9 cellular contexts compared by ENCODE assay signal in genomic region chr10:84179059-84179710, GRCh38. TPM values are rescaled to one million over a fixed set of nuclear protein-coding genes. Genes with fewer than 3 reads are reported as not detected.
DNase-seq lines count a peak whose midpoint lies in the region; ATAC-seq and TF ChIP-seq lines count a peak whose summit lies in the region.
"Had no signal": no experiment of that assay in that cellular context is flagged by ENCODE, and none has a peak within 500 bp of the region (broad histone marks: within the 10 kb centered on the region; RNA-seq: fewer than 3 reads in every experiment).

No MANE protein-coding gene starts in this region.

- no peak overlapping the region for H2BK5ac ChIP-seq in mesenchymal stem cell (ENCODE audit: low read depth, low read length, poor library complexity, severe bottlenecking)

- H3K4me3 ChIP-seq in Karpas-422 (ENCODE audit: low read length) (no peak overlapping the region), adrenal gland (no peak overlapping the region), mesenchymal stem cell (ENCODE audit: insufficient read depth in 1 of 2, low read depth in 1 of 2, low read length in 2 of 2) (no peak overlapping the region)

- H3K27me3 Mint-ChIP-seq in activated naive CD4-positive, alpha-beta T cell treated with anti-CD3 and anti-CD28 coated beads, Interleukin-2, amount 10 ng/mL, durations not matched to agents 7 days and 5 days: no peaks in the 10 kb centered on the region
- H3K27me3 Mint-ChIP-seq in Calu3 (ENCODE audit: unreplicated experiment): no peaks in the 10 kb centered on the region
- H3K27me3 Mint-ChIP-seq: activated naive CD8-positive, alpha-beta T cell treated with anti-CD3 and anti-CD28 coated beads, Interleukin-2, amount 10 ng/mL, durations not matched to agents 7 days and 5 days had no signal

- CTCF ChIA-PET in activated naive CD4-positive, alpha-beta T cell treated with anti-CD3 and anti-CD28 coated beads, Interleukin-2, amount 10 ng/mL, durations not matched to agents 7 days and 5 days (lab: Charles Lee): no interaction called here
- CTCF ChIA-PET in Calu3 (lab: Charles Lee): no interaction called here

- H3K14ac ChIP-seq in mesenchymal stem cell (ENCODE audit: low read length in 2 of 2): no peak overlapping the region

- peak overlapping the region; percentile 51 for H3K4me2 ChIP-seq in Karpas-422 (ENCODE audit: low read depth, low read length, poor library complexity, severe bottlenecking)
- no peak overlapping the region for H3K4me2 ChIP-seq in mesenchymal stem cell (ENCODE audit: low read length, poor library complexity, severe bottlenecking)

- no peaks in the 10 kb centered on the region for H3K79me2 ChIP-seq in Karpas-422 (ENCODE audit: low read length)

- BruUV-seq in Calu3 (replicated peaks; lab: Mats Ljungman, UMichigan): no TSS peak

- H3K9ac ChIP-seq in Karpas-422 (ENCODE audit: low read length) (no peak overlapping the region), mesenchymal stem cell (ENCODE audit: low read length) (no peak overlapping the region)

- H3K36me3 Mint-ChIP-seq in activated naive CD4-positive, alpha-beta T cell treated with anti-CD3 and anti-CD28 coated beads, Interleukin-2, amount 50 U/mL, for 72 hours: no peaks in the 10 kb centered on the region
- H3K36me3 Mint-ChIP-seq in activated naive CD4-positive, alpha-beta T cell treated with anti-CD3 and anti-CD28 coated beads, Interleukin-2, amount 10 ng/mL, durations not matched to agents 7 days and 5 days: no peaks in the 10 kb centered on the region
- H3K36me3 Mint-ChIP-seq in Calu3 (ENCODE audit: insufficient read depth, unreplicated experiment): no peaks in the 10 kb centered on the region
- H3K36me3 Mint-ChIP-seq: activated naive CD8-positive, alpha-beta T cell treated with anti-CD3 and anti-CD28 coated beads, Interleukin-2, amount 10 ng/mL, durations not matched to agents 7 days and 5 days had no signal

- H2AK5ac ChIP-seq in mesenchymal stem cell (ENCODE audit: low read length, severe bottlenecking): peak overlapping the region; percentile 0

- H3K4me1 ChIP-seq in Karpas-422 (ENCODE audit: low read length) (peaks cover 9% of the 10 kb centered on the region), adrenal gland (replicated peaks in 1 of 2) (no peaks in the 10 kb centered on the region), mesenchymal stem cell (ENCODE audit: control insufficient read depth, insufficient read depth, low read depth, low read length) (peaks cover 15% of the 10 kb centered on the region)

- no peaks in the 10 kb centered on the region for H3K36me3 ChIP-seq in Karpas-422 (ENCODE audit: insufficient read depth, low read length)
- no peaks in the 10 kb centered on the region for H3K36me3 ChIP-seq in adrenal gland (replicated peaks in 1 of 2)
- no peaks in the 10 kb centered on the region for H3K36me3 ChIP-seq in mesenchymal stem cell (ENCODE audit: control insufficient read depth in 1 of 2, insufficient read depth in 2 of 2, low read depth in 1 of 2, low read length in 2 of 2)

- H4K20me1 ChIP-seq in Karpas-422 (ENCODE audit: insufficient read depth, low read depth, low read length): no peaks in the 10 kb centered on the region

- H2BK15ac ChIP-seq in mesenchymal stem cell (ENCODE audit: low read depth, poor library complexity, severe bottlenecking): no peak overlapping the region

- H3K4me1 Mint-ChIP-seq in activated naive CD4-positive, alpha-beta T cell treated with anti-CD3 and anti-CD28 coated beads, Interleukin-2, amount 10 ng/mL, durations not matched to agents 7 days and 5 days: peaks cover 6% of the 10 kb centered on the region
- H3K4me1 Mint-ChIP-seq in Calu3 (ENCODE audit: low read depth, unreplicated experiment): no peaks in the 10 kb centered on the region

- no peak overlapping the region for H3K27ac ChIP-seq in Karpas-422 (ENCODE audit: low read length)
- H3K27ac ChIP-seq in adrenal gland: no peak overlapping the region
- peak overlapping the region; percentile 20 for H3K27ac ChIP-seq in mesenchymal stem cell (ENCODE audit: low read length, poor library complexity, severe bottlenecking)

- H2BK120ac ChIP-seq in mesenchymal stem cell (ENCODE audit: low read depth, low read length): no peak overlapping the region

- no peak overlapping the region for H3K4me3 Mint-ChIP-seq in activated naive CD4-positive, alpha-beta T cell treated with anti-CD3 and anti-CD28 coated beads, Interleukin-2, amount 10 ng/mL, durations not matched to agents 7 days and 5 days
- H3K4me3 Mint-ChIP-seq in Calu3 (ENCODE audit: low read depth, unreplicated experiment): no peak overlapping the region
- H3K4me3 Mint-ChIP-seq: activated naive CD8-positive, alpha-beta T cell treated with anti-CD3 and anti-CD28 coated beads, Interleukin-2, amount 10 ng/mL, durations not matched to agents 7 days and 5 days had no signal

- H3K23ac ChIP-seq in mesenchymal stem cell (ENCODE audit: low read length in 2 of 2): no peak overlapping the region

- no peaks in the 10 kb centered on the region for H3K9me3 Mint-ChIP-seq in activated naive CD4-positive, alpha-beta T cell treated with anti-CD3 and anti-CD28 coated beads, Interleukin-2, amount 50 U/mL, for 72 hours
- H3K9me3 Mint-ChIP-seq in activated naive CD4-positive, alpha-beta T cell treated with anti-CD3 and anti-CD28 coated beads, Interleukin-2, amount 10 ng/mL, durations not matched to agents 7 days and 5 days: no peaks in the 10 kb centered on the region
- no peaks in the 10 kb centered on the region for H3K9me3 Mint-ChIP-seq in Calu3 (ENCODE audit: low read depth, unreplicated experiment)
- H3K9me3 Mint-ChIP-seq: activated naive CD8-positive, alpha-beta T cell treated with anti-CD3 and anti-CD28 coated beads, Interleukin-2, amount 10 ng/mL, durations not matched to agents 7 days and 5 days had no signal

- peak; percentile 49 to 51 for ATAC-seq in activated naive CD4-positive, alpha-beta T cell treated with anti-CD3 and anti-CD28 coated beads, Interleukin-2, amount 50 U/mL, for 72 hours
- ATAC-seq in GM21786 (IDR thresholded peaks at IDR 0.05; ENCODE audit: unreplicated experiment): peak; percentile 87

- no peaks in the 10 kb centered on the region for H3K27me3 ChIP-seq in Karpas-422 (ENCODE audit: low read length)
- no peaks in the 10 kb centered on the region for H3K27me3 ChIP-seq in adrenal gland
- peaks cover 0 to 17% of the 10 kb centered on the region in 2 experiments for H3K27me3 ChIP-seq in mesenchymal stem cell (ENCODE audit: control insufficient read depth in 1 of 2, insufficient read depth in 1 of 2, low read length in 2 of 2)

- no peak overlapping the region for H3K4ac ChIP-seq in mesenchymal stem cell (ENCODE audit: low read depth in 1 of 2, low read length in 2 of 2)

- no peak overlapping the region for H3K27ac Mint-ChIP-seq in activated naive CD4-positive, alpha-beta T cell treated with anti-CD3 and anti-CD28 coated beads, Interleukin-2, amount 50 U/mL, for 72 hours
- no peak overlapping the region for H3K27ac Mint-ChIP-seq in activated naive CD4-positive, alpha-beta T cell treated with anti-CD3 and anti-CD28 coated beads, Interleukin-2, amount 10 ng/mL, durations not matched to agents 7 days and 5 days
- no peak overlapping the region for H3K27ac Mint-ChIP-seq in Calu3 (ENCODE audit: unreplicated experiment)
- H3K27ac Mint-ChIP-seq: activated naive CD8-positive, alpha-beta T cell treated with anti-CD3 and anti-CD28 coated beads, Interleukin-2, amount 10 ng/mL, durations not matched to agents 7 days and 5 days had no signal

- no peaks in the 10 kb centered on the region for H3K9me3 ChIP-seq in Karpas-422 (ENCODE audit: low read length)
- no peaks in the 10 kb centered on the region for H3K9me3 ChIP-seq in adrenal gland (replicated peaks in 1 of 3)
- H3K9me3 ChIP-seq in mesenchymal stem cell (ENCODE audit: control insufficient read depth, low read length): no peaks in the 10 kb centered on the region

- no peak overlapping the region for H3K18ac ChIP-seq in mesenchymal stem cell (ENCODE audit: low read depth in 1 of 2, low read length in 2 of 2)

- H2AFZ ChIP-seq in Karpas-422 (ENCODE audit: low read length): no peak overlapping the region
- H2AFZ ChIP-seq in mesenchymal stem cell (ENCODE audit: low read depth, low read length): no peak overlapping the region

- H3K9me2 ChIP-seq in Karpas-422 (replicated peaks; ENCODE audit: insufficient read depth, low read length): no peaks in the 10 kb centered on the region

- no peak for DNase-seq in activated naive CD4-positive, alpha-beta T cell treated with anti-CD3 and anti-CD28 coated beads, Interleukin-2, amount 50 U/mL, for 72 hours (ENCODE audit: low spot score in 2 of 2)
- no peak for DNase-seq in activated naive CD4-positive, alpha-beta T cell treated with anti-CD3 and anti-CD28 coated beads, Interleukin-2, amount 10 ng/mL, durations not matched to agents 7 days and 5 days
- DNase-seq in Karpas-422 (peak; percentile 65), adrenal gland (peak in 4 of 7 donors; percentile 16 to 57 (median 22)), mesenchymal stem cell (peak; percentile 24), Calu3 (no peak), NCI-H2081 treated with DMSO at 0.1 percent for 48 hours (lab: John Stamatoyannopoulos, UW) (no peak)
- DNase-seq: activated naive CD8-positive, alpha-beta T cell treated with anti-CD3 and anti-CD28 coated beads, Interleukin-2, amount 10 ng/mL, durations not matched to agents 7 days and 5 days had no signal

- intact Hi-C loops in adrenal gland (cut with DNase I) (no loop called here), Calu3 (cut with micrococcal nuclease; ENCODE audit: unreplicated experiment) (no loop called here)

- TF ChIP-seq CTCF in adrenal gland (IDR thresholded peaks at IDR 0.05) (no peak), Calu3 (IDR thresholded peaks at IDR 0.05; ENCODE audit: unreplicated experiment) (no peak)

- H3K79me1 ChIP-seq in mesenchymal stem cell (replicated peaks; ENCODE audit: low read length, poor library complexity, severe bottlenecking): no peaks in the 10 kb centered on the region

- no peak for TF ChIP-seq POLR2A in adrenal gland (IDR thresholded peaks at IDR 0.05)

- no peak overlapping the region for H4K8ac ChIP-seq in mesenchymal stem cell (ENCODE audit: low read length)

- no peak overlapping the region for H4K91ac ChIP-seq in mesenchymal stem cell (ENCODE audit: low read length)

- H2BK12ac ChIP-seq in mesenchymal stem cell (ENCODE audit: low read length in 2 of 2): no peak overlapping the region

- 47 to 68% (median 60%) methylated on average over 5 to 12 of the region's 12 CpGs for WGBS in adrenal gland, 4 donors
- WGBS in mesenchymal stem cell: 75% methylated on average over 11 of the region's 12 CpGs

RNA-seq across cellular contexts. Expression of gene GPR15LG, which starts 5.6 kb away (rescaled TPM):
- total RNA-seq in activated naive CD4-positive, alpha-beta T cell treated with anti-CD3 and anti-CD28 coated beads, Interleukin-2, amount 50 U/mL, for 72 hours: not detected
- not detected in 2 replicates for total RNA-seq in Karpas-422 (2014; rRNA removed; shearing (Covaris generic); ENCODE audit: low replicate concordance)
- total RNA-seq in adrenal gland (under 1 TPM in 1 of 8 donors, not detected in 7; 0.25 TPM), Calu3 (2022) (not detected in 2 replicates)
- polyA plus RNA-seq in adrenal gland: not detected
- polyA plus RNA-seq in mesenchymal stem cell (2013, experiment 1 of 2): not detected
- not detected for polyA plus RNA-seq in mesenchymal stem cell (2013, experiment 2 of 2)
- total RNA-seq: activated naive CD8-positive, alpha-beta T cell treated with anti-CD3 and anti-CD28 coated beads, Interleukin-2, amount 10 ng/mL, durations not matched to agents 7 days and 5 days had no signal

RNA-seq across cellular contexts. Expression of gene CDHR1, which starts 15.2 kb away (rescaled TPM):
- total RNA-seq in activated naive CD4-positive, alpha-beta T cell treated with anti-CD3 and anti-CD28 coated beads, Interleukin-2, amount 50 U/mL, for 72 hours: 1 to 10 TPM in 1 of 2 donors, under 1 TPM in 1; 0.64 to 1.1 TPM
- not detected in 2 replicates for total RNA-seq in Karpas-422 (2014; rRNA removed; shearing (Covaris generic); ENCODE audit: low replicate concordance)
- total RNA-seq in adrenal gland (1 to 10 TPM in 1 of 8 donors, under 1 TPM in 7; 0.09 to 2.8 (median 0.32) TPM), Calu3 (2022) (not detected in 2 replicates)
- 1 to 10 TPM; 1.4 to 7.7 (median 6.0) TPM for polyA plus RNA-seq in adrenal gland
- 0.86 TPM for polyA plus RNA-seq in mesenchymal stem cell (2013, experiment 1 of 2)
- 0.75 TPM for polyA plus RNA-seq in mesenchymal stem cell (2013, experiment 2 of 2)

RNA-seq across cellular contexts. Expression of gene GHITM, which starts 39.9 kb away (rescaled TPM):
- 100 to 1,000 TPM; 169 to 227 TPM for total RNA-seq in activated naive CD4-positive, alpha-beta T cell treated with anti-CD3 and anti-CD28 coated beads, Interleukin-2, amount 50 U/mL, for 72 hours
- total RNA-seq in Karpas-422 (2014; rRNA removed; shearing (Covaris generic); ENCODE audit: low replicate concordance): 78.4 and 82.3 TPM in 2 replicates
- total RNA-seq in adrenal gland (100 to 1,000 TPM; 195 to 327 (median 266) TPM), Calu3 (2022) (103 and 107 TPM in 2 replicates)
- 100 to 1,000 TPM in 1 of 3 donors, 10 to 100 TPM in 2; 77.3 to 492 (median 96.0) TPM for polyA plus RNA-seq in adrenal gland
- 108 TPM for polyA plus RNA-seq in mesenchymal stem cell (2013, experiment 1 of 2)
- 114 TPM for polyA plus RNA-seq in mesenchymal stem cell (2013, experiment 2 of 2)

RNA-seq across cellular contexts. Expression of gene LRIT2, which starts 46.2 kb away (rescaled TPM):
- not detected for total RNA-seq in activated naive CD4-positive, alpha-beta T cell treated with anti-CD3 and anti-CD28 coated beads, Interleukin-2, amount 50 U/mL, for 72 hours
- total RNA-seq in Karpas-422 (2014; rRNA removed; shearing (Covaris generic); ENCODE audit: low replicate concordance): not detected in 2 replicates
- not detected for total RNA-seq in adrenal gland
- not detected for polyA plus RNA-seq in adrenal gland
- polyA plus RNA-seq in mesenchymal stem cell (2013, experiment 1 of 2): not detected
- polyA plus RNA-seq in mesenchymal stem cell (2013, experiment 2 of 2): not detected
- total RNA-seq in Calu3 (2022): not detected in 2 replicates
- total RNA-seq: activated naive CD8-positive, alpha-beta T cell treated with anti-CD3 and anti-CD28 coated beads, Interleukin-2, amount 10 ng/mL, durations not matched to agents 7 days and 5 days had no signal

Comparison
In these comparisons a context has a peak if more than half of its experiments do, and no peak if none do; other contexts are left out.
1. DNase-seq: peak in Karpas-422 (single experiment), adrenal gland (4 of 7) and mesenchymal stem cell (single experiment); none in activated naive CD4-positive, alpha-beta T cell treated with anti-CD3 and anti-CD28 coated beads, Interleukin-2, amount 50 U/mL, for 72 hours (0 of 2), activated naive CD4-positive, alpha-beta T cell treated with anti-CD3 and anti-CD28 coated beads, Interleukin-2, amount 10 ng/mL, durations not matched to agents 7 days and 5 days (single experiment), Calu3 (single experiment) and NCI-H2081 treated with DMSO at 0.1 percent for 48 hours (single experiment).